ENCODE assay signal across 24 cellular contexts in genomic region chr6:32198866-32199265, GRCh38.
"Had no signal": no experiment of that assay in that cellular context is flagged by ENCODE, and none has a peak within 500 bp of the region (broad histone marks: within the 10 kb centered on the region; RNA-seq: fewer than 3 reads in every experiment).

No MANE protein-coding gene starts in this region.

- H3K27me3 Mint-ChIP-seq: activated naive CD4-positive, alpha-beta T cell treated with anti-CD3 and anti-CD28 coated beads, Interleukin-2, amount 50 U/mL, for 24 hours had no signal

- H3K4me3 ChIP-seq: ascending aorta, breast epithelium, esophagus muscularis mucosa, gastroesophageal sphincter, heart left ventricle, mucosa of descending colon, prostate gland, right atrium auricular region, thoracic aorta had no signal

- H3K4me3 Mint-ChIP-seq: activated naive CD4-positive, alpha-beta T cell treated with anti-CD3 and anti-CD28 coated beads, Interleukin-2, amount 50 U/mL, for 24 hours; activated T-cell treated with anti-CD3 and anti-CD28 coated beads, Interleukin-2, amount 50 U/mL, for 72 hours; nephron progenitor cell had no signal

- DNase-seq: activated CD4-positive, alpha-beta T cell treated with anti-CD3 and anti-CD28 coated beads, Interleukin-2, amount 50 U/mL, for 1 hour; activated CD8-positive, alpha-beta memory T cell treated with anti-CD3 and anti-CD28 coated beads for 24 hours; activated effector memory CD4-positive, alpha-beta T cell treated with anti-CD3 and anti-CD28 coated beads, Interleukin-2, amount 50 U/mL, for 16 hours; activated T-cell treated with anti-CD3 and anti-CD28 coated beads, Interleukin-2, amount 50 U/mL, for 72 hours; cerebellar nuclear complex; effector CD8-positive, alpha-beta T cell; heart left ventricle; left ventricle myocardium superior; mucosa of descending colon; nephron progenitor cell; stimulated activated CD4-positive, alpha-beta T cell treated with anti-CD3 and anti-CD28 coated beads, Interleukin-15, amount 100 ng/mL, for 24 hours; stimulated activated CD4-positive, alpha-beta T cell treated with anti-CD3 and anti-CD28 coated beads, Interleukin-2, amount 100 ng/mL, for 48 hours; T-cell; T-helper 9 cell had no signal

- ATAC-seq: activated T-cell treated with anti-CD3 and anti-CD28 coated beads, Interleukin-2, amount 50 U/mL, for 72 hours; gastroesophageal sphincter; heart left ventricle; left ventricle myocardium superior; mucosa of descending colon; SK-N-SH treated with all-trans-retinoic acid at 6 μM for 48 hours; T-cell had no signal

- H3K27me3 ChIP-seq: ascending aorta, breast epithelium, heart left ventricle, right atrium auricular region had no signal

- H3K4me1 ChIP-seq: prostate gland had no signal

- H3K9me3 ChIP-seq: ascending aorta, breast epithelium, esophagus muscularis mucosa, gastroesophageal sphincter, heart left ventricle, mucosa of descending colon, prostate gland, right atrium auricular region, thoracic aorta had no signal

- H3K9me3 Mint-ChIP-seq: activated naive CD4-positive, alpha-beta T cell treated with anti-CD3 and anti-CD28 coated beads, Interleukin-2, amount 50 U/mL, for 24 hours; activated T-cell treated with anti-CD3 and anti-CD28 coated beads, Interleukin-2, amount 50 U/mL, for 72 hours; nephron progenitor cell; T-cell had no signal

- H3K36me3 Mint-ChIP-seq: activated naive CD4-positive, alpha-beta T cell treated with anti-CD3 and anti-CD28 coated beads, Interleukin-2, amount 50 U/mL, for 24 hours; T-cell had no signal

- FAIRE-seq: endothelial cell of umbilical vein had no signal

- H3K36me3 ChIP-seq: ascending aorta, breast epithelium, gastroesophageal sphincter, prostate gland, right atrium auricular region, thoracic aorta had no signal

- H3K27ac Mint-ChIP-seq: activated naive CD4-positive, alpha-beta T cell treated with anti-CD3 and anti-CD28 coated beads, Interleukin-2, amount 50 U/mL, for 24 hours; activated T-cell treated with anti-CD3 and anti-CD28 coated beads, Interleukin-2, amount 50 U/mL, for 72 hours; nephron progenitor cell had no signal

- H3K27ac ChIP-seq: ascending aorta, breast epithelium, esophagus muscularis mucosa, prostate gland, thoracic aorta had no signal
